1 cellular context compared by ENCODE assay signal in the genomic region with DNA sequence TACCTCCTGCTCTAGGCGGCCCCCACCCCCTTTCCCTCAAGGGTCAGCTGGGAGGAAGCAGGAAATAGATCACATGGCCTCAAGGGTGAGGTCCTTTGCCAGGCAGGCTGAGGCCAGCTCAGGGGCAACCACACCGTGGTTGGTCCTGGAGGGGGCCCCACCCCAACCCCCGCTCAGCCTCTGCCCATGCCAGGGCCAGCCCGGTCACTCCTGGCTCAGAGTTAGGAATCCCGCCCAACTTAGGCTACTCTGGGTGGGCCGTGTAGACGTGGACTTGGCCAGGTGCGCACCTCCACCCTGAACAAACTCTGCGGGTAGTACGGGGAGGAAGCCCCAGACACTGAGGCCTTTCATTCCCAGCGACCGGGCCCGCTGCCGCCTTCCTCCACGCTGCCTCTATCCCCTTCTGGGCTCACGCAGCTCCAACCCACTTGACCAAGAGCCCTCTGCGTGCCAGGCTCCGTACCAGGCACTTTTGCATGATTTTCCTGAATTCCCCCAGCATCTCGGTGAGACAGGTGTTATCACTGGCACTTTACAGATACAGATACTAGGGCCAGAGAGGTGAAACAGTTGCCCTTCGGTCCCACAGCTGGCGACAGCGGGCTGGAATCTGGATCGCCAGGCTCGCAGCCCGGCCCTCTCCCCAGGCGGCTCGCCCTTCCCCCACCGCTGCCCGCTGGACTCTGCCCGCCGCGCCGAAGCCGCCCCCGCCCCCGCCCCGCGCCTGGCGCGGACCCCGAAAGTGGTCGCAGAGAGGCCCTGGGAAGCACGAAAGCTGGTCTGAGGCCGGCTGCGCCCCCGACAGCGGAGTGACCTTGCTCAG.
TF ChIP-seq lines count a peak whose summit lies in the region.

No MANE protein-coding gene starts in this region.

TF ChIP-seq in K562, 482 proteins besides CTCF, POLR2A, EP300 and RAD21 (continued from another document):
- TF ChIP-seq KDM5B (IDR thresholded peaks at IDR 0.05; ENCODE audit: insufficient replicate concordance, low read depth, low read length) (no peak), DMBX1 (CRISPR knock-in tag; IDR thresholded peaks at IDR 0.05; ENCODE audit: borderline replicate concordance) (0 out of 2 replicates have a peak, but pooled peaks have one; percentile 52), TAF9B (IDR thresholded peaks at IDR 0.05; ENCODE audit: partially characterized antibody) (no peak), CHD1 (IDR thresholded peaks at IDR 0.05; ENCODE audit: low read length) (peak; percentile 86), ZNF644 (tag; IDR thresholded peaks at IDR 0.05; ENCODE audit: low read depth) (no peak), XRCC5 (IDR thresholded peaks at IDR 0.05; ENCODE audit: low read depth, low read length) (0 out of 2 replicates have a peak, but pooled peaks have one; percentile 36), FOXK2 (conservative IDR thresholded peaks at IDR 0.05 in 1 of 2, IDR thresholded peaks at IDR 0.05 in 1 of 2; ENCODE audit: low read depth in 2 of 2) (peak in 1 of 2 experiments; percentile 43; a peak in 1 of 4 replicates), XRCC4 (IDR thresholded peaks at IDR 0.05; ENCODE audit: extremely low read depth, insufficient read depth, insufficient read length) (no peak), SAP30 (IDR thresholded peaks at IDR 0.05; ENCODE audit: borderline replicate concordance, insufficient read depth, low read depth, low read length, poor library complexity, severe bottlenecking) (peak; percentile 3), ATF4 (CRISPR knock-in tag; IDR thresholded peaks at IDR 0.05) (no peak), HDAC2 (IDR thresholded peaks at IDR 0.05) (peak; percentile 66; the same call in 1 of the 2 replicates), NEUROD1 (IDR thresholded peaks at IDR 0.05; ENCODE audit: borderline replicate concordance, low read depth, low read length, partially characterized antibody) (no peak), MNT (conservative IDR thresholded peaks at IDR 0.05) (peak; percentile 77 to 88), ILF3 (IDR thresholded peaks at IDR 0.05; ENCODE audit: borderline replicate concordance) (no peak), BCL6 (CRISPR knock-in tag; IDR thresholded peaks at IDR 0.05) (no peak; the same call in 1 of the 2 replicates), NFXL1 (CRISPR knock-in tag; IDR thresholded peaks at IDR 0.05) (no peak), ZNF639 (CRISPR knock-in tag; conservative IDR thresholded peaks at IDR 0.05 in 1 of 2, IDR thresholded peaks at IDR 0.05 in 1 of 2) (0 out of 4 replicates have a peak, but pooled peaks of 1 of the 2 experiments have one; percentile 33), ZNF57 (CRISPR knock-in tag; IDR thresholded peaks at IDR 0.05) (no peak), TSC22D4 (tag; IDR thresholded peaks at IDR 0.05) (no peak), MAX (CRISPR knock-in tag; IDR thresholded peaks at IDR 0.05) (peak; percentile 45; the same call in 1 of the 2 replicates), SIRT6 (IDR thresholded peaks at IDR 0.05; ENCODE audit: low read depth, low read length) (no peak), ZNF124 (CRISPR knock-in tag; IDR thresholded peaks at IDR 0.05) (no peak), PHF20 (IDR thresholded peaks at IDR 0.05; ENCODE audit: partially characterized antibody) (peak; percentile 48), ZNF263 (CRISPR knock-in tag; IDR thresholded peaks at IDR 0.05; ENCODE audit: borderline replicate concordance) (peak; percentile 11; the same call in 1 of the 2 replicates), MBD2 (IDR thresholded peaks at IDR 0.05; ENCODE audit: borderline replicate concordance, low read depth) (peak; percentile 27; the same call in 1 of the 2 replicates), RCOR1 (IDR thresholded peaks at IDR 0.05; ENCODE audit: borderline replicate concordance in 1 of 2, low read depth in 2 of 2, low read length in 2 of 2) (peak in 1 of 2 experiments; percentile 22; a peak in 1 of 4 replicates), MTF1 (CRISPR knock-in tag; IDR thresholded peaks at IDR 0.05; ENCODE audit: borderline replicate concordance) (no peak), NFIC (IDR thresholded peaks at IDR 0.05) (peak; percentile 41; the same call in 1 of the 2 replicates), NR2C1 (IDR thresholded peaks at IDR 0.05) (no peak; the same call in 1 of the 2 replicates), NR2C1 (tag; IDR thresholded peaks at IDR 0.05) (peak; percentile 57; the same call in 1 of the 2 replicates), ZBTB17 (CRISPR knock-in tag; IDR thresholded peaks at IDR 0.05) (peak; percentile 53; the same call in 1 of the 2 replicates), ETS2 (tag; IDR thresholded peaks at IDR 0.05; ENCODE audit: borderline replicate concordance, poor library complexity, severe bottlenecking) (no peak), POLR2AphosphoS5 (IDR thresholded peaks at IDR 0.05; ENCODE audit: control insufficient read depth, insufficient read depth, low read depth, low read length) (peak; percentile 74), SP2 (IDR thresholded peaks at IDR 0.05; ENCODE audit: extremely low read depth, low read depth, low read length, poor library complexity, severe bottlenecking) (no peak), RFX5 (IDR thresholded peaks at IDR 0.05; ENCODE audit: low read depth, low read length) (no peak), CEBPG (CRISPR knock-in tag; IDR thresholded peaks at IDR 0.05) (no peak), CEBPG (tag; conservative IDR thresholded peaks at IDR 0.05 in 1 of 2, IDR thresholded peaks at IDR 0.05 in 1 of 2) (no peak)
- TF ChIP-seq, protein P1, sequence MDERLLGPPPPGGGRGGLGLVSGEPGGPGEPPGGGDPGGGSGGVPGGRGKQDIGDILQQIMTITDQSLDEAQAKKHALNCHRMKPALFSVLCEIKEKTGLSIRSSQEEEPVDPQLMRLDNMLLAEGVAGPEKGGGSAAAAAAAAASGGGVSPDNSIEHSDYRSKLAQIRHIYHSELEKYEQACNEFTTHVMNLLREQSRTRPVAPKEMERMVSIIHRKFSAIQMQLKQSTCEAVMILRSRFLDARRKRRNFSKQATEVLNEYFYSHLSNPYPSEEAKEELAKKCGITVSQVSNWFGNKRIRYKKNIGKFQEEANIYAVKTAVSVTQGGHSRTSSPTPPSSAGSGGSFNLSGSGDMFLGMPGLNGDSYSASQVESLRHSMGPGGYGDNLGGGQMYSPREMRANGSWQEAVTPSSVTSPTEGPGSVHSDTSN (CRISPR knock-in tag; IDR thresholded peaks at IDR 0.05; ENCODE audit: low read depth) = no peak
- TF ChIP-seq, protein P1 (tag; conservative IDR thresholded peaks at IDR 0.05; ENCODE audit: low read depth) = no peak
- TF ChIP-seq, protein P2, sequence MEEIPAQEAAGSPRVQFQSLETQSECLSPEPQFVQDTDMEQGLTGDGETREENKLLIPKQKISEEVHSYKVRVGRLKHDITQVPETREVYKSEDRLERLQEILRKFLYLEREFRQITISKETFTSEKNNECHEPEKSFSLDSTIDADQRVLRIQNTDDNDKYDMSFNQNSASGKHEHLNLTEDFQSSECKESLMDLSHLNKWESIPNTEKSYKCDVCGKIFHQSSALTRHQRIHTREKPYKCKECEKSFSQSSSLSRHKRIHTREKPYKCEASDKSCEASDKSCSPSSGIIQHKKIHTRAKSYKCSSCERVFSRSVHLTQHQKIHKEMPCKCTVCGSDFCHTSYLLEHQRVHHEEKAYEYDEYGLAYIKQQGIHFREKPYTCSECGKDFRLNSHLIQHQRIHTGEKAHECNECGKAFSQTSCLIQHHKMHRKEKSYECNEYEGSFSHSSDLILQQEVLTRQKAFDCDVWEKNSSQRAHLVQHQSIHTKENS (CRISPR knock-in tag; IDR thresholded peaks at IDR 0.05) = no peak
TF ChIP-seq in K562: peak in this region for 99.
